ENCODE assay signal across 1 cellular context in genomic region chr21:42990251-42990650, GRCh38.
TF ChIP-seq lines count a peak whose summit lies in the region.

No MANE protein-coding gene starts in this region.

TF ChIP-seq in HEK293T, 16 proteins besides CTCF, POLR2A, EP300 and RAD21 (continued from another document):
- TF ChIP-seq PKNOX1 (IDR thresholded peaks at IDR 0.05) = no peak
- no peak for TF ChIP-seq TARDBP (IDR thresholded peaks at IDR 0.05)
- TF ChIP-seq ELF4 (IDR thresholded peaks at IDR 0.05) = no peak
- no peak for TF ChIP-seq ZNF384 (IDR thresholded peaks at IDR 0.05)
- no peak for TF ChIP-seq NFRKB (IDR thresholded peaks at IDR 0.05)
- TF ChIP-seq ARNT (IDR thresholded peaks at IDR 0.05) = no peak
- TF ChIP-seq BHLHE40 (IDR thresholded peaks at IDR 0.05; ENCODE audit: borderline replicate concordance) = no peak
- TF ChIP-seq HDGF (IDR thresholded peaks at IDR 0.05; ENCODE audit: borderline replicate concordance) = no peak
